9 cellular contexts compared by ENCODE assay signal in the genomic region with DNA sequence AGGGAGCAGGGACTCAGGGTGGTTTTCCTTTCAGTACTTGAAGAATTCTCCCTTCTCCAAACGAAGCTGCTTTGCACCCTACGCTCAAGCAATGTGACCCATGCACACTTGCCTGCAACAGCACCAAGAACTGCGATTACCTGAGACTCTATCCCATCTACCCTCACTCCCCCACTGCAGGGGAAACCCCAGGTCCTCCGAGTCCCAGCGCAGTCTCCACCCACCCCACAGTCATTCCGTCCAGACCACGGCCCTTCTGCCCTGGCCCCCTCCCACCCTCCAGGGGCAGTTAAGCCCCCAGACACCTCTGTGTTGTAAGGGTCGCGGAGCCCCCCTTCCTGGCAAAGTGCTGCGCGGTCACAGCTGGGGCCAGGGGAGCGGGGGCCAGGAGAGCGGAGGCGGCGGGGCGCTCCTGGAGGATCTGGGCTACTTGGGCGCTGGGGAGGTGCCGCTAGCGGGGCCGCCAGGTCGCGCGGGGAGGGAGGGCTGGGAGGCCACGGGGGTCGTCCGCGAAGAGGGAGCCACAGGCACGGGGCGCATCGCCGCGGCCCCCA. TPM values are rescaled to one million over a fixed set of nuclear protein-coding genes. Genes with fewer than 3 reads are reported as not detected.
DNase-seq lines count a peak whose midpoint lies in the region; ATAC-seq and TF ChIP-seq lines count a peak whose summit lies in the region.
"Not testable (repeated sequence)": the region's sequence is repeated elsewhere in the genome, so short reads cannot be mapped to it uniquely, and the experiment has no call there.
"Had no signal": no experiment of that assay in that cellular context is flagged by ENCODE, and none has a peak within 500 bp of the region (broad histone marks: within the 10 kb centered on the region; RNA-seq: fewer than 3 reads in every experiment).

No MANE protein-coding gene starts in this region.

- H3K27ac ChIP-seq in gastroesophageal sphincter = peak overlapping the region in 2 of 4 donors; percentile 35 to 56
- H3K27ac ChIP-seq in smooth muscle cell (ENCODE audit: low read depth) = not testable (repeated sequence)

- H3F3A ChIP-seq in smooth muscle cell (ENCODE audit: low read depth) = not testable (repeated sequence)

- H3K4me2 ChIP-seq in smooth muscle cell = peak overlapping the region; percentile 82

- H3K4me1 ChIP-seq in BE2C; mucosa of descending colon (ENCODE audit: low read depth); smooth muscle cell (ENCODE audit: low read depth): not testable (repeated sequence)
- H3K4me1 ChIP-seq in gastroesophageal sphincter = peaks cover 0 to 17% (median 8%) of the 10 kb centered on the region in 3 donors

- CTCF ChIA-PET in T-cell (lab: Charles Lee) = interaction anchor here in 1 of 2 donors (0.7 kb wide), 1 partner anchor 59 kb away, joined by 12 read pairs; no protein-coding TSS in a partner anchor

- H4K20me1 ChIP-seq in smooth muscle cell (ENCODE audit: low read depth) = not testable (repeated sequence)

- TF ChIP-seq POLR2A in gastroesophageal sphincter (IDR thresholded peaks at IDR 0.05) = not testable (repeated sequence)

- not testable (repeated sequence) for H3K9ac ChIP-seq in smooth muscle cell (ENCODE audit: low read depth)

- H3K79me2 ChIP-seq in smooth muscle cell (ENCODE audit: low read depth) = not testable (repeated sequence)

- H3K36me3 ChIP-seq in BE2C; gastroesophageal sphincter; mucosa of descending colon (ENCODE audit: low read depth); smooth muscle cell (ENCODE audit: low read depth): not testable (repeated sequence)

- H3K27me3 ChIP-seq in BE2C; gastroesophageal sphincter; smooth muscle cell (ENCODE audit: low read depth): not testable (repeated sequence)

- 6% methylated on average over 3 of the region's 32 CpGs; no CpG with 5 or more reads in 1 of the 2 donors for WGBS in gastroesophageal sphincter (ENCODE audit: low coverage in 1 of 2), 2 donors
- 2% methylated on average over 9 of the region's 32 CpGs for WGBS in smooth muscle cell (ENCODE audit: low lambda C conversion rate)

- H3K36me3 Mint-ChIP-seq in T-cell = not testable (repeated sequence)

- in situ Hi-C loops in astrocyte of the cerebellum (cut with HindIII; ENCODE audit: low sequenced_read_pairs) = not testable (repeated sequence)

- H2AFZ ChIP-seq in smooth muscle cell (ENCODE audit: low read depth) = peak overlapping the region; percentile 80

- ATAC-seq in GM21447 (IDR thresholded peaks at IDR 0.05; ENCODE audit: unreplicated experiment) (peak; percentile 31), HG03108 (IDR thresholded peaks at IDR 0.05; ENCODE audit: unreplicated experiment) (peak; percentile 29), T-cell (replicated peaks in 1 of 4) (peak; percentile 39 to 71 (median 64)), gastroesophageal sphincter (peak; percentile 31), mucosa of descending colon (peak; percentile 44)

- H3K4me3 ChIP-seq in BE2C (ENCODE audit: low read depth, low read length) = peak overlapping the region; percentile 61
- H3K4me3 ChIP-seq in astrocyte of the cerebellum (ENCODE audit: low read depth, low read length) = peak overlapping the region; percentile 48
- H3K4me3 ChIP-seq in gastroesophageal sphincter = peak overlapping the region; percentile 61 to 83
- H3K4me3 ChIP-seq in mucosa of descending colon = not testable (repeated sequence)
- peak overlapping the region; percentile 63 for H3K4me3 ChIP-seq in smooth muscle cell

- H3K9me3 Mint-ChIP-seq in T-cell = not testable (repeated sequence)

- TF ChIP-seq CTCF in BE2C (IDR thresholded peaks at IDR 0.05; ENCODE audit: low read depth, low read length); astrocyte of the cerebellum (IDR thresholded peaks at IDR 0.05; ENCODE audit: low read depth, low read length, missing control alignments); gastroesophageal sphincter (IDR thresholded peaks at IDR 0.05); mucosa of descending colon (IDR thresholded peaks at IDR 0.05); smooth muscle cell (IDR thresholded peaks at IDR 0.05; ENCODE audit: borderline replicate concordance, insufficient read depth, poor library complexity, severe bottlenecking): not testable (repeated sequence)

- POLR2A ChIA-PET in T-cell (lab: Charles Lee) = not testable (repeated sequence)

- not testable (repeated sequence) for H3K9me3 ChIP-seq in BE2C; gastroesophageal sphincter; mucosa of descending colon; smooth muscle cell (replicated peaks; ENCODE audit: low read depth)

- H3K27ac Mint-ChIP-seq in T-cell = peak overlapping the region; percentile 62 to 80

- intact Hi-C loops in mucosa of descending colon (cut with DNase I, micrococcal nuclease) = loop anchor here in 1 of 2 donors (10.0 kb wide), 1 partner anchor 179 kb away; a partner anchor contains a TSS

- TF ChIP-seq EP300 in gastroesophageal sphincter (IDR thresholded peaks at IDR 0.05) = not testable (repeated sequence)

- not testable (repeated sequence) for H3K27me3 Mint-ChIP-seq in T-cell

- DNase-seq in BE2C; astrocyte of the cerebellum (ENCODE audit: low read depth); mucosa of descending colon; smooth muscle cell (lab: John Stamatoyannopoulos, UW; ENCODE audit: unreplicated experiment): not testable (repeated sequence)
- peak in 4 of 34 experiments; percentile 22 to 27 (median 25) for DNase-seq in T-cell

- H3K4me1 Mint-ChIP-seq in T-cell = peaks cover 14 to 20% (median 15%) of the 10 kb centered on the region in 3 donors

- H3K4me3 Mint-ChIP-seq in T-cell = peak overlapping the region; percentile 72 to 89 (median 85)

RNA-seq across cellular contexts. Expression of a gene that starts 59.9 kb away (rescaled TPM):
- polyA plus RNA-seq in BE2C (2012; ENCODE audit: insufficient read depth, insufficient read length, low read depth) = not detected
- total RNA-seq in T-cell (not detected), gastroesophageal sphincter (1 to 10 TPM in 1 of 4 donors, not detected in 3; 5.7 TPM), mucosa of descending colon (not detected), smooth muscle cell (not detected in 2 replicates)
- 0.50 TPM in 1 of 2 replicates, not detected in the other for polyA plus RNA-seq in smooth muscle cell
- total RNA-seq: renal cortical epithelial cell had no signal
